19 cellular contexts compared by ENCODE assay signal in genomic region chr1:18819211-18819610, GRCh38. TPM values are rescaled to one million over a fixed set of nuclear protein-coding genes. Genes with fewer than 3 reads are reported as not detected.
DNase-seq lines count a peak whose midpoint lies in the region; ATAC-seq, FAIRE-seq and TF ChIP-seq lines count a peak whose summit lies in the region.
"Had no signal": no experiment of that assay in that cellular context is flagged by ENCODE, and none has a peak within 500 bp of the region (broad histone marks: within the 10 kb centered on the region; RNA-seq: fewer than 3 reads in every experiment).

No MANE protein-coding gene starts in this region.

- TF ChIP-seq CTCF in H1 (IDR thresholded peaks at IDR 0.05; ENCODE audit: control extremely low read depth in 1 of 3, insufficient read depth in 1 of 3, low read depth in 1 of 3, low read length in 3 of 3) (no peak), nephron progenitor cell (IDR thresholded peaks at IDR 0.05) (no peak), sigmoid colon (IDR thresholded peaks at IDR 0.05) (no peak), progenitor cell of endocrine pancreas (IDR thresholded peaks at IDR 0.05; ENCODE audit: unreplicated experiment) (no peak)

- TF ChIP-seq EP300 in H1 (IDR thresholded peaks at IDR 0.05; ENCODE audit: borderline replicate concordance in 1 of 2, low read depth in 2 of 2, low read length in 2 of 2) (no peak), sigmoid colon (IDR thresholded peaks at IDR 0.05) (no peak)

- no peak overlapping the region; the same call in 1 of the 2 replicates for H3K18ac ChIP-seq in H1 (ENCODE audit: extremely low read depth, low read length)

- POLR2A ChIA-PET in H1 (lab: Charles Lee; ENCODE audit: partially characterized antibody): interaction anchor here (1.4 to 1.5 kb wide), 2 partner anchors 16 to 222 kb away, joined by 3 read pairs; no protein-coding TSS in a partner anchor

- intact Hi-C loops in sigmoid colon (cut with DNase I): no loop called here

- H3K4me3 Mint-ChIP-seq in nephron progenitor cell (peak overlapping the region; percentile 28), progenitor cell of endocrine pancreas (ENCODE audit: low read depth) (no peak overlapping the region)
- H3K4me3 Mint-ChIP-seq: CD4-positive, alpha-beta memory T cell; GM23338 had no signal

- H3K56ac ChIP-seq in H1 (replicated peaks; ENCODE audit: insufficient read length, low read depth, low read length): no peak overlapping the region

- no peak overlapping the region for H3K23ac ChIP-seq in H1 (ENCODE audit: insufficient read length)

- peaks cover 3 to 10% (median 5%) of the 10 kb centered on the region in 4 experiments; a peak in 5 of 7 replicates for H3K4me1 ChIP-seq in H1 (replicated peaks in 1 of 4; ENCODE audit: control insufficient read depth in 3 of 4, insufficient read depth in 4 of 4, low read length in 3 of 4)
- peaks cover 0 to 5% (median 0%) of the 10 kb centered on the region in 4 donors for H3K4me1 ChIP-seq in sigmoid colon
- H3K4me1 ChIP-seq: Caco-2 had no signal

- H4K20me1 ChIP-seq in H1 (replicated peaks in 1 of 2; ENCODE audit: control insufficient read depth in 1 of 2, insufficient read depth in 2 of 2, low read length in 2 of 2): peaks cover 0 to 4% of the 10 kb centered on the region in 2 experiments

- 60% methylated on average over 11 of the region's 12 CpGs; no CpG with 5 or more reads in 1 of the 2 experiments for WGBS in H1 (ENCODE audit: extremely low coverage in 1 of 2, insufficient coverage in 1 of 2, insufficient read length in 1 of 2, insufficient replicate concordance in 2 of 2, low coverage in 1 of 2, low lambda C conversion rate in 2 of 2, missing lambda C conversion rate in 1 of 2), 2 experiments
- WGBS in sigmoid colon, 2 donors: 30 to 32% methylated on average over 12 of the region's 12 CpGs

- no peak overlapping the region for H2BK120ac ChIP-seq in H1 (replicated peaks; ENCODE audit: low read depth, low read length)

- FAIRE-seq in H1 (lab: Jason Lieb, UNC): no peak
- FAIRE-seq: GM12878, H54 had no signal

- no peak for TF ChIP-seq RAD21 in H1 (IDR thresholded peaks at IDR 0.05 in 1 of 2, conservative IDR thresholded peaks at IDR 0.05 in 1 of 2; ENCODE audit: low read depth in 2 of 2, low read length in 2 of 2)

- H3K27ac Mint-ChIP-seq in nephron progenitor cell (no peak overlapping the region), progenitor cell of endocrine pancreas (no peak overlapping the region)
- H3K27ac Mint-ChIP-seq: CD4-positive, alpha-beta memory T cell; GM23338 had no signal

- TF ChIP-seq POLR2A in H1 (IDR thresholded peaks at IDR 0.05; ENCODE audit: control extremely low read depth in 1 of 2, low read depth in 2 of 2, low read length in 2 of 2) (no peak), sigmoid colon (IDR thresholded peaks at IDR 0.05) (no peak)

- peaks cover 62% of the 10 kb centered on the region for H3K27me3 Mint-ChIP-seq in nephron progenitor cell (ENCODE audit: low read depth, poor library complexity)
- H3K27me3 Mint-ChIP-seq in progenitor cell of endocrine pancreas: peaks cover 59% of the 10 kb centered on the region

- H2BK12ac ChIP-seq in H1 (ENCODE audit: low read depth, low read length): no peak overlapping the region

- no peak overlapping the region for H3K4ac ChIP-seq in H1 (replicated peaks; ENCODE audit: insufficient read length, low read depth, low read length)

- H3K27ac ChIP-seq in H1 (ENCODE audit: low read depth, low read length) (no peak overlapping the region), sigmoid colon (no peak overlapping the region)

- H3K4me3 ChIP-seq in H1 (ENCODE audit: extremely low read depth in 1 of 4, insufficient read depth in 2 of 4, low read depth in 3 of 4, low read length in 4 of 4): no peak overlapping the region
- H3K4me3 ChIP-seq in sigmoid colon: no peak overlapping the region
- H3K4me3 ChIP-seq: GM12878, GM23338 had no signal

- H4K5ac ChIP-seq in H1 (ENCODE audit: insufficient read length, low read depth, low read length): no peak overlapping the region

- H3K9me3 ChIP-seq in H1 (ENCODE audit: insufficient read depth in 2 of 2, low read depth in 1 of 2, low read length in 1 of 2) (no peaks in the 10 kb centered on the region), sigmoid colon (no peaks in the 10 kb centered on the region)
- H3K9me3 ChIP-seq: Caco-2 had no signal

- H3K9me3 Mint-ChIP-seq in nephron progenitor cell (peaks cover 3% of the 10 kb centered on the region), progenitor cell of endocrine pancreas (ENCODE audit: low read depth) (no peaks in the 10 kb centered on the region)
- H3K9me3 Mint-ChIP-seq: GM23338 had no signal

- H3K4me2 ChIP-seq in H1 (ENCODE audit: insufficient read depth in 1 of 2, low read depth in 2 of 2, low read length in 2 of 2): no peak overlapping the region
- H3K4me2 ChIP-seq: GM23338 had no signal

- H4K91ac ChIP-seq in H1 (replicated peaks; ENCODE audit: insufficient read length, low read length): no peak overlapping the region

- no peaks in the 10 kb centered on the region; the same call in 1 of the 2 replicates for H3K23me2 ChIP-seq in H1 (ENCODE audit: low read depth, low read length)

- no peaks in the 10 kb centered on the region for H3K79me2 ChIP-seq in H1 (ENCODE audit: control insufficient read depth in 1 of 2, insufficient read depth in 2 of 2, low read length in 2 of 2)

- H3K27me3 ChIP-seq in H1 (replicated peaks in 1 of 4; ENCODE audit: control insufficient read depth in 3 of 4, extremely low read depth in 1 of 4, insufficient read depth in 3 of 4, low read length in 3 of 4) (peaks cover 0 to 19% (median 15%) of the 10 kb centered on the region in 4 experiments; a peak in 6 of 7 replicates), sigmoid colon (peaks cover 4 to 55% (median 37%) of the 10 kb centered on the region in 3 donors)

- DNase-seq in H1 (ENCODE audit: low read depth in 1 of 2, low spot score in 2 of 2) (no peak), nephron progenitor cell (no peak), sigmoid colon (peak; percentile 45), progenitor cell of endocrine pancreas (ENCODE audit: low spot score, unreplicated experiment) (no peak)
- no peak for DNase-seq in stimulated activated naive CD4-positive, alpha-beta T cell (lab: John Stamatoyannopoulos, UW)
- DNase-seq: C1 segment of cervical spinal cord; Caco-2; CD4-positive, alpha-beta memory T cell; DMS79; EL; GDM1 had no signal

- H2BK15ac ChIP-seq in H1 (ENCODE audit: low read length): peak overlapping the region; percentile 81; the same call in 1 of the 2 replicates

- H3K36me3 ChIP-seq in H1 (ENCODE audit: control insufficient read depth in 2 of 4, insufficient read depth in 4 of 4, low read length in 3 of 4) (no peaks in the 10 kb centered on the region), sigmoid colon (no peaks in the 10 kb centered on the region)

- peaks cover 38% of the 10 kb centered on the region for H3K4me1 Mint-ChIP-seq in nephron progenitor cell
- no peaks in the 10 kb centered on the region for H3K4me1 Mint-ChIP-seq in progenitor cell of endocrine pancreas (ENCODE audit: low read depth)
- H3K4me1 Mint-ChIP-seq: CD4-positive, alpha-beta memory T cell had no signal

- H3K14ac ChIP-seq in H1 (ENCODE audit: insufficient read length): no peak overlapping the region

- H2AFZ ChIP-seq in H1 (ENCODE audit: low read length): no peak overlapping the region
- H2AFZ ChIP-seq: GM23338 had no signal

- no peak overlapping the region for H2BK5ac ChIP-seq in H1 (ENCODE audit: low read depth, low read length)

- H3K36me3 Mint-ChIP-seq in nephron progenitor cell (ENCODE audit: low read depth) (no peaks in the 10 kb centered on the region), progenitor cell of endocrine pancreas (ENCODE audit: insufficient read depth) (no peaks in the 10 kb centered on the region)

- ATAC-seq in GM18907 (IDR thresholded peaks at IDR 0.05; ENCODE audit: unreplicated experiment): no peak
- ATAC-seq: GM12878, GM23338, HCT116 had no signal

- 0 out of 2 replicates have a peak overlapping the region, but pooled peaks have one; percentile 30 for H4K8ac ChIP-seq in H1 (ENCODE audit: extremely low read depth, insufficient read depth, low read length)

- H2AK5ac ChIP-seq in H1 (ENCODE audit: low read depth, low read length): no peak overlapping the region

- H3K79me1 ChIP-seq in H1 (ENCODE audit: low read depth, low read length): no peaks in the 10 kb centered on the region

- CTCF ChIA-PET in H1 (lab: Charles Lee; ENCODE audit: partially characterized antibody): interaction anchor here (0.6 to 9.2 kb wide), 15 partner anchors 9 to 223 kb away, joined by 3 to 132 read pairs (median 5); no protein-coding TSS in a partner anchor

- H3K9ac ChIP-seq in H1 (replicated peaks in 1 of 4; ENCODE audit: extremely low read depth in 1 of 4, low read depth in 3 of 4, low read length in 3 of 4): no peak overlapping the region

- no peak overlapping the region for H2BK20ac ChIP-seq in H1 (ENCODE audit: low read length)

TF ChIP-seq in H1, 55 proteins besides CTCF, POLR2A, EP300 and RAD21:
- TF ChIP-seq TEAD4 (IDR thresholded peaks at IDR 0.05; ENCODE audit: low read depth, low read length) (no peak), ATF2 (IDR thresholded peaks at IDR 0.05; ENCODE audit: low read length) (no peak), TAF7 (optimal IDR thresholded peaks at IDR 0.05; ENCODE audit: borderline replicate concordance, low read depth, low read length) (no peak)
TF ChIP-seq in H1: peak in this region for 0.

RNA-seq across cellular contexts. Expression of gene TAS1R2, which starts 40.2 kb away (rescaled TPM):
- total RNA-seq in H1 (2021; fragmentation: NEBNext Ultra II Directional; extraction: Animal tissue kit (Norgen Biotek cat#: 25700)): not detected in 2 replicates
- polyA plus RNA-seq in H1 (2011; rRNA removed) (not detected in 2 replicates), sigmoid colon (not detected)
- polyA plus RNA-seq in H1 (2011; cell fraction: cytosol; rRNA removed): not detected
- not detected for polyA plus RNA-seq in H1 (2011; cell fraction: nucleus; rRNA removed)
- not detected in 4 replicates for polyA plus RNA-seq in H1 (2012, experiment 1 of 2)
- not detected for polyA plus RNA-seq in H1 (2012, experiment 2 of 2)
- not detected for polyA plus RNA-seq in H1 (2013, experiment 1 of 2)
- polyA plus RNA-seq in H1 (2013, experiment 2 of 2): not detected
- not detected in 2 replicates for polyA minus RNA-seq in H1 (2011; rRNA and poly(A)+ RNA removed)
- polyA minus RNA-seq in H1 (2011; cell fraction: cytosol; rRNA and poly(A)+ RNA removed): not detected
- not detected for polyA minus RNA-seq in H1 (2011; cell fraction: nucleus; rRNA and poly(A)+ RNA removed)
- total RNA-seq in sigmoid colon (not detected), progenitor cell of endocrine pancreas (not detected in 2 replicates)
- total RNA-seq: A172; A673; Caco-2; CD4-positive, alpha-beta memory T cell; GM12878; GM23338 had no signal
- polyA plus RNA-seq: BJ; CD4-positive, alpha-beta memory T cell; GM12878; GM23338 had no signal
